Comparison of ENCODE assay signal across 8 cellular contexts in the genomic region with DNA sequence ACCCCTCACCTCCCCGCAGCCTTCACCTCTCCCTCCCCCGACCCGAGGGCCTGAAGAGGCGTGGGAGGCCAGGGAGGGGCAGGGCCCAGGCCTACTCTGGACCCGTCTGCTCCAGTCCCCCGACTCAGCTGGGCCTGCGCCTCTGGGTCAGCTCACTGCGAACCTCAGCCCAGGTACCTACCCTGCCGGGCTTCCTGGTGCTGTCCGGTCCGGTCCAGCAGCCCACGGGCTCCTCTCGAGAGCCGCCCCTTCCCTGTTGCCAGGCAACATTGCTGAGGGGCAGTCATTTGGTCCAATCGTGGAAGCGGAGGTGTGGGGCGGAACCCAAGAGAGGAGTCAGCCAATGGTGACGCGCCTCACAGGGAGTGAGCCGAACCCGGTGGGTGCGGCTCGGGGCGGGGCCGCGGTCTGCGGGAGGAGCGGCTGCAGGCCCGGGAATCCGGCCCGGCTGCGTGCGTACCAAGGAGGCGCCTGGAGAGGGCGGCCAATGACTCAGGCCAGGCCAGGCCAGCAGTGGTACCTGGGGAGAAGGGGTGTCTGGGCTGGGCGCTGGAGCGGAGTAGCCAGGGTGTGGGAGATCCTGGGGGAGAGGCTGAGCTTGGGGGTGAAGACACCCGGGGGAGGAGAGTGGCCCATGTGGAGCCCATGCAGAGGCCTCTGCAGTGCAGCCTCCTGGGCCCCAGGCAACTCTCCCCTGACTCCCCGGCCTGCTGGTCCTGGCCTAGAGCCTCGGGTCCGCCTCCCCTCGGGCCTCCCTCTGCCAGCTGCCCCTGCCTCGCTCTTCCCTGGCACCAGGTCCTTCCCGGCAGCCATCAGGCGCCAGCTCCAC. TPM values are rescaled to one million over a fixed set of nuclear protein-coding genes. Genes with fewer than 3 reads are reported as not detected.
A peak's percentile ranks its signal among the peaks of the same experiment; 100 is the strongest.
DNase-seq lines count a peak whose midpoint lies in the region; ATAC-seq, FAIRE-seq and TF ChIP-seq lines count a peak whose summit lies in the region.

A gene with protein sequence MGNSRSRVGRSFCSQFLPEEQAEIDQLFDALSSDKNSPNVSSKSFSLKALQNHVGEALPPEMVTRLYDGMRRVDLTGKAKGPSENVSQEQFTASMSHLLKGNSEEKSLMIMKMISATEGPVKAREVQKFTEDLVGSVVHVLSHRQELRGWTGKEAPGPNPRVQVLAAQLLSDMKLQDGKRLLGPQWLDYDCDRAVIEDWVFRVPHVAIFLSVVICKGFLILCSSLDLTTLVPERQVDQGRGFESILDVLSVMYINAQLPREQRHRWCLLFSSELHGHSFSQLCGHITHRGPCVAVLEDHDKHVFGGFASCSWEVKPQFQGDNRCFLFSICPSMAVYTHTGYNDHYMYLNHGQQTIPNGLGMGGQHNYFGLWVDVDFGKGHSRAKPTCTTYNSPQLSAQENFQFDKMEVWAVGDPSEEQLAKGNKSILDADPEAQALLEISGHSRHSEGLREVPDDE (minus strand): TSS at position 240 of the 829 bp plus-strand sequence. CDS start 6,573 bp downstream, outside the sequence.

- intact Hi-C loops in activated naive CD4-positive, alpha-beta T cell treated with anti-CD3 and anti-CD28 coated beads for 36 hours (cut with micrococcal nuclease), result loop anchor here (2.0 to 5.0 kb wide), 3 partner anchors 318 to 508 kb away; a partner anchor contains a TSS

- H3K36me3 ChIP-seq in neutrophil, result no peaks in the 10 kb centered on the region

- peak within 1 kb of the TSS; percentile 83 to 84 for H3K4me3 ChIP-seq in neutrophil (ENCODE audit: low read depth in 1 of 2, low read length in 1 of 2)

- H3K27ac ChIP-seq in neutrophil (peak within 1 kb of the TSS; percentile 52), substantia nigra (ENCODE audit: low read depth, low read length, poor library complexity, severe bottlenecking) (peak within 1 kb of the TSS; percentile 81)

- peak within 1 kb of the TSS; percentile 72 to 92 (median 89) for H3K27ac Mint-ChIP-seq in IgD-negative memory B cell
- peak within 1 kb of the TSS; percentile 82 for H3K27ac Mint-ChIP-seq in activated naive CD4-positive, alpha-beta T cell treated with anti-CD3 and anti-CD28 coated beads for 36 hours

- peak; percentile 85 for DNase-seq in DMS53 treated with DMSO at 0.1 percent for 48 hours (lab: John Stamatoyannopoulos, UW; ENCODE audit: unreplicated experiment)
- DNase-seq in SK-MEL-5 (ENCODE audit: low read depth, low spot score), result peak; percentile 96
- DNase-seq in activated naive CD4-positive, alpha-beta T cell treated with anti-CD3 and anti-CD28 coated beads for 36 hours, result peak; percentile 99
- peak; percentile 95 to 99 for DNase-seq in frontal cortex (ENCODE audit: low spot score in 2 of 2)
- DNase-seq in substantia nigra (lab: John Stamatoyannopoulos, UW), result peak; percentile 70 to 99 (median 97)

- H3K9me3 ChIP-seq in neutrophil, result no peaks in the 10 kb centered on the region

- H3K4me1 ChIP-seq in neutrophil (ENCODE audit: control insufficient read depth in 1 of 2, insufficient read depth in 1 of 2, low read depth in 1 of 2, low read length in 1 of 2), result peaks cover 28 to 37% of the 10 kb centered on the region in 2 experiments

- no peaks in the 10 kb centered on the region for H3K9me3 Mint-ChIP-seq in IgD-negative memory B cell
- H3K9me3 Mint-ChIP-seq in activated naive CD4-positive, alpha-beta T cell treated with anti-CD3 and anti-CD28 coated beads for 36 hours, result no peaks in the 10 kb centered on the region

- peak; percentile 58 for TF ChIP-seq CTCF in neutrophil (IDR thresholded peaks at IDR 0.05)

- no peaks in the 10 kb centered on the region for H3K27me3 ChIP-seq in neutrophil

- peaks cover 3% of the 10 kb centered on the region for H3K36me3 Mint-ChIP-seq in IgD-negative memory B cell
- peaks cover 2% of the 10 kb centered on the region for H3K36me3 Mint-ChIP-seq in activated naive CD4-positive, alpha-beta T cell treated with anti-CD3 and anti-CD28 coated beads for 36 hours (ENCODE audit: low read depth)

- peak within 1 kb of the TSS; percentile 91 to 98 (median 97) for H3K4me3 Mint-ChIP-seq in IgD-negative memory B cell
- peak within 1 kb of the TSS; percentile 94 for H3K4me3 Mint-ChIP-seq in activated naive CD4-positive, alpha-beta T cell treated with anti-CD3 and anti-CD28 coated beads for 36 hours

- no peaks in the 10 kb centered on the region for H3K27me3 Mint-ChIP-seq in IgD-negative memory B cell
- no peaks in the 10 kb centered on the region for H3K27me3 Mint-ChIP-seq in activated naive CD4-positive, alpha-beta T cell treated with anti-CD3 and anti-CD28 coated beads for 36 hours (ENCODE audit: low read depth)

- peak; percentile 87 for ATAC-seq in GM21529 (IDR thresholded peaks at IDR 0.05; ENCODE audit: unreplicated experiment)

- FAIRE-seq in frontal cortex (lab: Jason Lieb, UNC), result no peak

- CTCF ChIA-PET in activated naive CD4-positive, alpha-beta T cell treated with anti-CD3 and anti-CD28 coated beads for 36 hours (lab: Charles Lee), result interaction anchor here (0.5 to 4.9 kb wide), 10 partner anchors 9 to 740 kb away, joined by 3 to 37 read pairs (median 5); no protein-coding TSS in a partner anchor

- in situ Hi-C loops in SK-MEL-5 (cut with HindIII; ENCODE audit: low pct_unique_long_range_greater_than_20kb, low sequenced_read_pairs), result no loop called here

- H3K4me1 Mint-ChIP-seq in IgD-negative memory B cell, result peaks cover 28 to 45% (median 43%) of the 10 kb centered on the region in 3 donors
- H3K4me1 Mint-ChIP-seq in activated naive CD4-positive, alpha-beta T cell treated with anti-CD3 and anti-CD28 coated beads for 36 hours (ENCODE audit: low read depth), result peaks cover 41% of the 10 kb centered on the region

RNA-seq across cellular contexts. Expression of the gene that starts here (rescaled TPM):
- 8.2 TPM for polyA plus RNA-seq in IgD-negative memory B cell
- 4.4 and 6.7 TPM in 2 replicates for total RNA-seq in SK-MEL-5 (2014; rRNA removed; shearing (Covaris generic))
- 5.6 and 9.1 TPM in 2 replicates for polyA plus RNA-seq in SK-MEL-5 (2015; cell fraction: cytosol; rRNA removed)
- polyA plus RNA-seq in SK-MEL-5 (2015; cell fraction: nucleus; rRNA removed), result 11.8 and 12.0 TPM in 2 replicates
- 1 to 10 TPM; 6.3 to 7.0 TPM for total RNA-seq in activated naive CD4-positive, alpha-beta T cell treated with anti-CD3 and anti-CD28 coated beads for 36 hours
- total RNA-seq in frontal cortex, result 8.2 TPM

Comparison
In these comparisons a context has a peak if more than half of its experiments do, and no peak if none do; other contexts are left out.
1. Peak in every context shown above with its lines: DNase-seq, ATAC-seq, H3K4me3 ChIP-seq and H3K27ac ChIP-seq.